In the genomic region with DNA sequence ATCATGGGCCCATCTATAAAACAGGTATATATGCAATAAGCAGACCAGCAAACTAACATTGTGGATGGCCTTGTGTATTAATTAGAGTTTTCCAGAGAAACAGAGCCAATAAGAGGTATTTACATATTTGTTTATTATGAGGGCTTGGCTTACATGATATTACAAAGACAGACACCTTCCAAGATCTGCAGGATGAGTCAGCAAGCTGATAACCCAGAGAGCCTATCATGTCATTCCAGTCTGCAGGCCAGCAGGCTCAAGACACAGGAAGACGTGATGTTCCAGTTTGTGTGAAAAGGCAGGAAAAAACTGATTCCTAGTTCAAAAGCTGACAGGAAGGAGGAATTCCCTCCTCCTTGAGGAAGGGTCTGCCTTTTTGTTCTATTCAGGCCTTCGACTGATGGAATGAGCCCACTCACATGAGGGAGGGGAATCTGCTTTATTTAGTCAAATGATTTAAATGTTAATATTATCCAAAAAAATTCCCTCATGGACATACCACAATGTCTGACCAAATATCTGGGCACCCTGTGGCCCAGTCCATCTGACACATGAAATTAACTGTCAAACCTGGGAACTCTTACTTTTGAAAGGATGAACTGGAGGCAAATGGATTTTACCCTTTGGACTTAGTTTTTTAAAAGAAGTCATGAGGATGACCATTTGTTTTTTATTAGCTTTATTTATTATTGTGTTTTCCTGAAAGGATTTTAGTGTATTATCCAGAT, we compare ENCODE assay signal across 1 cellular context.
A peak's percentile ranks its signal among the peaks of the same experiment; 100 is the strongest.
TF ChIP-seq lines count a peak whose summit lies in the region.

No MANE protein-coding gene starts in this region.

TF ChIP-seq in K562, 482 proteins besides CTCF, POLR2A, EP300 and RAD21 (continued from another document):
- TF ChIP-seq, protein P1, sequence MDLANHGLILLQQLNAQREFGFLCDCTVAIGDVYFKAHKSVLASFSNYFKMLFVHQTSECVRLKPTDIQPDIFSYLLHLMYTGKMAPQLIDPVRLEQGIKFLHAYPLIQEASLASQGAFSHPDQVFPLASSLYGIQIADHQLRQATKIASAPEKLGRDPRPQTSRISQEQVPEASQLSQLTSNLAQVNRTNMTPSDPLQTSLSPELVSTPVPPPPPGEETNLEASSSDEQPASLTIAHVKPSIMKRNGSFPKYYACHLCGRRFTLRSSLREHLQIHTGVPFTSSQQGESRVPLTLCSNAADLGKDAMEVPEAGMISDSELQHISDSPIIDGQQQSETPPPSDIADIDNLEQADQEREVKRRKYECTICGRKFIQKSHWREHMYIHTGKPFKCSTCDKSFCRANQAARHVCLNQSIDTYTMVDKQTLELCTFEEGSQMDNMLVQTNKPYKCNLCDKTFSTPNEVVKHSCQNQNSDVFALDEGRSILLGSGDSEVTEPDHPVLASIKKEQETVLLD (IDR thresholded peaks at IDR 0.05): no peak
- TF ChIP-seq, protein P2, sequence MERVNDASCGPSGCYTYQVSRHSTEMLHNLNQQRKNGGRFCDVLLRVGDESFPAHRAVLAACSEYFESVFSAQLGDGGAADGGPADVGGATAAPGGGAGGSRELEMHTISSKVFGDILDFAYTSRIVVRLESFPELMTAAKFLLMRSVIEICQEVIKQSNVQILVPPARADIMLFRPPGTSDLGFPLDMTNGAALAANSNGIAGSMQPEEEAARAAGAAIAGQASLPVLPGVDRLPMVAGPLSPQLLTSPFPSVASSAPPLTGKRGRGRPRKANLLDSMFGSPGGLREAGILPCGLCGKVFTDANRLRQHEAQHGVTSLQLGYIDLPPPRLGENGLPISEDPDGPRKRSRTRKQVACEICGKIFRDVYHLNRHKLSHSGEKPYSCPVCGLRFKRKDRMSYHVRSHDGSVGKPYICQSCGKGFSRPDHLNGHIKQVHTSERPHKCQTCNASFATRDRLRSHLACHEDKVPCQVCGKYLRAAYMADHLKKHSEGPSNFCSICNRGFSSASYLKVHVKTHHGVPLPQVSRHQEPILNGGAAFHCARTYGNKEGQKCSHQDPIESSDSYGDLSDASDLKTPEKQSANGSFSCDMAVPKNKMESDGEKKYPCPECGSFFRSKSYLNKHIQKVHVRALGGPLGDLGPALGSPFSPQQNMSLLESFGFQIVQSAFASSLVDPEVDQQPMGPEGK (CRISPR knock-in tag; IDR thresholded peaks at IDR 0.05; ENCODE audit: borderline replicate concordance): no peak
- TF ChIP-seq SPI1 (IDR thresholded peaks at IDR 0.05; ENCODE audit: borderline replicate concordance, low read depth, low read length): no peak
- no peak for TF ChIP-seq RBM17 (IDR thresholded peaks at IDR 0.05; ENCODE audit: borderline replicate concordance, low read depth, low read length)
- TF ChIP-seq MAFG (tag; conservative IDR thresholded peaks at IDR 0.05): peak; percentile 61
- no peak for TF ChIP-seq HDAC2 (IDR thresholded peaks at IDR 0.05)
- TF ChIP-seq, protein P3, sequence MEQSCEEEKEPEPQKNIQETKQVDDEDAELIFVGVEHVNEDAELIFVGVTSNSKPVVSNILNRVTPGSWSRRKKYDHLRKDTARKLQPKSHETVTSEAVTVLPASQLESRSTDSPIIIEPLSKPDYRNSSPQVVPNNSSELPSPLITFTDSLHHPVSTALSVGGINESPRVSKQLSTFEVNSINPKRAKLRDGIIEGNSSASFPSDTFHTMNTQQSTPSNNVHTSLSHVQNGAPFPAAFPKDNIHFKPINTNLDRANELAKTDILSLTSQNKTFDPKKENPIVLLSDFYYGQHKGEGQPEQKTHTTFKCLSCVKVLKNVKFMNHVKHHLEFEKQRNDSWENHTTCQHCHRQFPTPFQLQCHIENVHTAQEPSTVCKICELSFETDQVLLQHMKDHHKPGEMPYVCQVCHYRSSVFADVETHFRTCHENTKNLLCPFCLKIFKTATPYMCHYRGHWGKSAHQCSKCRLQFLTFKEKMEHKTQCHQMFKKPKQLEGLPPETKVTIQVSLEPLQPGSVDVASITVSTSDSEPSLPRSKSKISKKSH (CRISPR knock-in tag; IDR thresholded peaks at IDR 0.05): no peak
- no peak for TF ChIP-seq ELF1 (tag; IDR thresholded peaks at IDR 0.05)
- TF ChIP-seq RNF2 (IDR thresholded peaks at IDR 0.05): no peak
- no peak for TF ChIP-seq THRAP3 (IDR thresholded peaks at IDR 0.05; ENCODE audit: borderline replicate concordance)
- no peak for TF ChIP-seq MEF2D (tag; conservative IDR thresholded peaks at IDR 0.05; ENCODE audit: low read depth)
- TF ChIP-seq PHB (CRISPR knock-in tag; IDR thresholded peaks at IDR 0.05): no peak
- no peak for TF ChIP-seq NFYB (IDR thresholded peaks at IDR 0.05; ENCODE audit: extremely low read depth, insufficient read length)
- no peak for TF ChIP-seq ZNF121 (CRISPR knock-in tag; conservative IDR thresholded peaks at IDR 0.05)
- TF ChIP-seq, protein P4, sequence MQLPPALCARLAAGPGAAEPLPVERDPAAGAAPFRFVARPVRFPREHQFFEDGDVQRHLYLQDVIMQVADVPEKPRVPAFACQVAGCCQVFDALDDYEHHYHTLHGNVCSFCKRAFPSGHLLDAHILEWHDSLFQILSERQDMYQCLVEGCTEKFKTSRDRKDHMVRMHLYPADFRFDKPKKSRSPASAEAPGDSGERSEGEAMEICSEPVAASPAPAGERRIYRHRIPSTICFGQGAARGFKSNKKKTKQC (CRISPR knock-in tag; IDR thresholded peaks at IDR 0.05): no peak
- no peak for TF ChIP-seq NRF1 (conservative IDR thresholded peaks at IDR 0.05 in 1 of 2, IDR thresholded peaks at IDR 0.05 in 1 of 2)
- no peak for TF ChIP-seq ZNF143 (CRISPR knock-in tag; IDR thresholded peaks at IDR 0.05)
- no peak for TF ChIP-seq ILK (tag; IDR thresholded peaks at IDR 0.05; ENCODE audit: borderline replicate concordance, low read depth)
- TF ChIP-seq, protein P5, sequence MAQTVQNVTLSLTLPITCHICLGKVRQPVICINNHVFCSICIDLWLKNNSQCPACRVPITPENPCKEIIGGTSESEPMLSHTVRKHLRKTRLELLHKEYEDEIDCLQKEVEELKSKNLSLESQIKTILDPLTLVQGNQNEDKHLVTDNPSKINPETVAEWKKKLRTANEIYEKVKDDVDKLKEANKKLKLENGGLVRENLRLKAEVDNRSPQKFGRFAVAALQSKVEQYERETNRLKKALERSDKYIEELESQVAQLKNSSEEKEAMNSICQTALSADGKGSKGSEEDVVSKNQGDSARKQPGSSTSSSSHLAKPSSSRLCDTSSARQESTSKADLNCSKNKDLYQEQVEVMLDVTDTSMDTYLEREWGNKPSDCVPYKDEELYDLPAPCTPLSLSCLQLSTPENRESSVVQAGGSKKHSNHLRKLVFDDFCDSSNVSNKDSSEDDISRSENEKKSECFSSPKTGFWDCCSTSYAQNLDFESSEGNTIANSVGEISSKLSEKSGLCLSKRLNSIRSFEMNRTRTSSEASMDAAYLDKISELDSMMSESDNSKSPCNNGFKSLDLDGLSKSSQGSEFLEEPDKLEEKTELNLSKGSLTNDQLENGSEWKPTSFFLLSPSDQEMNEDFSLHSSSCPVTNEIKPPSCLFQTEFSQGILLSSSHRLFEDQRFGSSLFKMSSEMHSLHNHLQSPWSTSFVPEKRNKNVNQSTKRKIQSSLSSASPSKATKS (CRISPR knock-in tag; IDR thresholded peaks at IDR 0.05): no peak
- no peak for TF ChIP-seq POLR2AphosphoS2 (IDR thresholded peaks at IDR 0.05; ENCODE audit: low read length)
- no peak for TF ChIP-seq ZNF197 (CRISPR knock-in tag; IDR thresholded peaks at IDR 0.05; ENCODE audit: low read depth)
- TF ChIP-seq ZNF717 (CRISPR knock-in tag; IDR thresholded peaks at IDR 0.05): no peak
- TF ChIP-seq ZNF316 (IDR thresholded peaks at IDR 0.05): peak; percentile 48; the same call in 1 of the 2 replicates
- no peak for TF ChIP-seq SMC3 (conservative IDR thresholded peaks at IDR 0.05; ENCODE audit: insufficient read depth, low read depth, low read length)
- peak; percentile 80 for TF ChIP-seq NFE2 (IDR thresholded peaks at IDR 0.05; ENCODE audit: low read depth)
- peak; percentile 49; the same call in 1 of the 2 replicates for TF ChIP-seq MAFK (IDR thresholded peaks at IDR 0.05; ENCODE audit: low read length)
- TF ChIP-seq ZC3H11A (IDR thresholded peaks at IDR 0.05; ENCODE audit: low read depth, low read length): no peak
- TF ChIP-seq, protein P6, sequence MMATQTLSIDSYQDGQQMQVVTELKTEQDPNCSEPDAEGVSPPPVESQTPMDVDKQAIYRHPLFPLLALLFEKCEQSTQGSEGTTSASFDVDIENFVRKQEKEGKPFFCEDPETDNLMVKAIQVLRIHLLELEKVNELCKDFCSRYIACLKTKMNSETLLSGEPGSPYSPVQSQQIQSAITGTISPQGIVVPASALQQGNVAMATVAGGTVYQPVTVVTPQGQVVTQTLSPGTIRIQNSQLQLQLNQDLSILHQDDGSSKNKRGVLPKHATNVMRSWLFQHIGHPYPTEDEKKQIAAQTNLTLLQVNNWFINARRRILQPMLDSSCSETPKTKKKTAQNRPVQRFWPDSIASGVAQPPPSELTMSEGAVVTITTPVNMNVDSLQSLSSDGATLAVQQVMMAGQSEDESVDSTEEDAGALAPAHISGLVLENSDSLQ (IDR thresholded peaks at IDR 0.05): peak; percentile 35; the same call in 1 of the 2 replicates
